Comparison of ENCODE assay signal across 8 cellular contexts in genomic region chr7:20785211-20786048, GRCh38. TPM values are rescaled to one million over a fixed set of nuclear protein-coding genes. Genes with fewer than 3 reads are reported as not detected.
DNase-seq lines count a peak whose midpoint lies in the region; ATAC-seq and TF ChIP-seq lines count a peak whose summit lies in the region.

No MANE protein-coding gene starts in this region.

- H3K27ac ChIP-seq in VCaP (peak overlapping the region; percentile 36; the same call in 1 of the 2 replicates), hepatocyte (no peak overlapping the region)

- peaks cover 12% of the 10 kb centered on the region for H3K9me3 Mint-ChIP-seq in stimulated activated naive CD8-positive, alpha-beta T cell treated with anti-CD3 and anti-CD28 coated beads, Interleukin-15, Interleukin-2, amounts not matched to agents 100 ng/mL and 50 ng/mL, for 24 hours
- H3K9me3 Mint-ChIP-seq in stimulated activated naive CD8-positive, alpha-beta T cell treated with anti-CD3 and anti-CD28 coated beads, Interleukin-15, amount 100 ng/mL, for 72 hours = no peaks in the 10 kb centered on the region

- peak overlapping the region; percentile 17 for H3K4me3 ChIP-seq in hepatocyte

- H3K4me1 Mint-ChIP-seq in stimulated activated naive CD8-positive, alpha-beta T cell treated with anti-CD3 and anti-CD28 coated beads, Interleukin-15, Interleukin-2, amounts not matched to agents 100 ng/mL and 50 ng/mL, for 24 hours (ENCODE audit: low read depth) = peaks cover 26% of the 10 kb centered on the region
- H3K4me1 Mint-ChIP-seq in stimulated activated naive CD8-positive, alpha-beta T cell treated with anti-CD3 and anti-CD28 coated beads, Interleukin-15, amount 100 ng/mL, for 72 hours = peaks cover 33% of the 10 kb centered on the region

- H3K79me2 ChIP-seq in hepatocyte = no peaks in the 10 kb centered on the region

- H3K9me2 ChIP-seq in hepatocyte (replicated peaks; ENCODE audit: insufficient read depth) = no peaks in the 10 kb centered on the region

- H3K27me3 ChIP-seq in hepatocyte = peaks cover 98% of the 10 kb centered on the region

- H3K27ac Mint-ChIP-seq in stimulated activated naive CD8-positive, alpha-beta T cell treated with anti-CD3 and anti-CD28 coated beads, Interleukin-15, Interleukin-2, amounts not matched to agents 100 ng/mL and 50 ng/mL, for 24 hours = no peak overlapping the region
- no peak overlapping the region for H3K27ac Mint-ChIP-seq in stimulated activated naive CD8-positive, alpha-beta T cell treated with anti-CD3 and anti-CD28 coated beads, Interleukin-15, amount 100 ng/mL, for 72 hours

- H4K20me1 ChIP-seq in hepatocyte (ENCODE audit: insufficient read depth, poor library complexity, severe bottlenecking) = no peaks in the 10 kb centered on the region

- peak; percentile 19 for TF ChIP-seq CTCF in VCaP (conservative IDR thresholded peaks at IDR 0.05)
- TF ChIP-seq CTCF in hepatocyte (IDR thresholded peaks at IDR 0.05; ENCODE audit: poor library complexity) = no peak

- H3K4me3 Mint-ChIP-seq in stimulated activated naive CD8-positive, alpha-beta T cell treated with anti-CD3 and anti-CD28 coated beads, Interleukin-15, Interleukin-2, amounts not matched to agents 100 ng/mL and 50 ng/mL, for 24 hours = peak overlapping the region; percentile 72
- H3K4me3 Mint-ChIP-seq in stimulated activated naive CD8-positive, alpha-beta T cell treated with anti-CD3 and anti-CD28 coated beads, Interleukin-15, amount 100 ng/mL, for 72 hours = peak overlapping the region; percentile 82

- H2AFZ ChIP-seq in hepatocyte = peak overlapping the region; percentile 82

- H3K36me3 Mint-ChIP-seq in stimulated activated naive CD8-positive, alpha-beta T cell treated with anti-CD3 and anti-CD28 coated beads, Interleukin-15, Interleukin-2, amounts not matched to agents 100 ng/mL and 50 ng/mL, for 24 hours (ENCODE audit: low read depth) = peaks cover 9% of the 10 kb centered on the region

- peak overlapping the region; percentile 86 for H3K4me2 ChIP-seq in hepatocyte

- H3K27me3 Mint-ChIP-seq in stimulated activated naive CD8-positive, alpha-beta T cell treated with anti-CD3 and anti-CD28 coated beads, Interleukin-15, Interleukin-2, amounts not matched to agents 100 ng/mL and 50 ng/mL, for 24 hours = peaks cover 84% of the 10 kb centered on the region
- peaks cover 86% of the 10 kb centered on the region for H3K27me3 Mint-ChIP-seq in stimulated activated naive CD8-positive, alpha-beta T cell treated with anti-CD3 and anti-CD28 coated beads, Interleukin-15, amount 100 ng/mL, for 72 hours

- H3K4me1 ChIP-seq in hepatocyte (ENCODE audit: insufficient read depth) = peaks cover 29% of the 10 kb centered on the region

- WGBS in hepatocyte (ENCODE audit: low lambda C conversion rate, missing lambda C conversion rate) = 1% methylated on average over 63 of the region's 83 CpGs

- no peak for ATAC-seq in stimulated activated naive CD8-positive, alpha-beta T cell treated with anti-CD3 and anti-CD28 coated beads, Interleukin-15, Interleukin-2, amounts not matched to agents 100 U/mL and 50 U/mL, for 24 hours
- ATAC-seq in stimulated activated naive CD8-positive, alpha-beta T cell treated with anti-CD3 and anti-CD28 coated beads, Interleukin-15, amount 100 ng/mL, for 72 hours = peak; percentile 31
- ATAC-seq in GM19023 (IDR thresholded peaks at IDR 0.05; ENCODE audit: unreplicated experiment) = no peak
- ATAC-seq in GM18868 (IDR thresholded peaks at IDR 0.05; ENCODE audit: unreplicated experiment) = no peak

- DNase-seq in stimulated activated naive CD8-positive, alpha-beta T cell treated with anti-CD3 and anti-CD28 coated beads, Interleukin-15, Interleukin-2, amounts not matched to agents 100 U/mL and 50 U/mL, for 24 hours = no peak
- peak; percentile 56 for DNase-seq in hepatocyte (ENCODE audit: low spot score)
- DNase-seq in stimulated activated naive CD8-positive, alpha-beta T cell treated with anti-CD3 and anti-CD28 coated beads, Interleukin-15, amount 100 ng/mL, for 72 hours = no peak
- DNase-seq in HPDE6-E6E7 (ENCODE audit: extremely low spot score) = no peak

- H3K36me3 ChIP-seq in hepatocyte (replicated peaks; ENCODE audit: insufficient read depth, low read depth) = no peaks in the 10 kb centered on the region

- no peaks in the 10 kb centered on the region for H3K9me3 ChIP-seq in hepatocyte (ENCODE audit: low read depth)

RNA-seq across cellular contexts. Expression of gene SP8, which starts 1.3 kb away (rescaled TPM):
- 0.12 and 1.0 TPM in 2 replicates for total RNA-seq in hepatocyte
- polyA plus RNA-seq in hepatocyte = 0.04 and 0.10 TPM in 2 replicates
